In genomic region chr7:27219821-27220220, GRCh38 we compare ENCODE assay signal across 25 cellular contexts. TPM values are rescaled to one million over a fixed set of nuclear protein-coding genes. Genes with fewer than 3 reads are reported as not detected.
"Had no signal": no experiment of that assay in that cellular context is flagged by ENCODE, and none has a peak within 500 bp of the region (broad histone marks: within the 10 kb centered on the region; RNA-seq: fewer than 3 reads in every experiment).

No MANE protein-coding gene starts in this region.

- H3K79me2 ChIP-seq: hepatocyte, parathyroid adenoma had no signal

- H3K36me3 ChIP-seq: prostate gland, right lobe of liver, tibial artery, upper lobe of left lung, uterus had no signal

- DNase-seq: cortex of kidney; dorsolateral prefrontal cortex; effector CD8-positive, alpha-beta T cell; foreskin melanocyte; left colon; right lobe of liver; stimulated activated CD4-positive, alpha-beta T cell treated with anti-CD3 and anti-CD28 coated beads, Interleukin-4, amount 100 ng/mL, for 1 hour; stimulated activated CD8-positive, alpha-beta memory T cell treated with anti-CD3 and anti-CD28 coated beads, Interleukin-4, amount 100 ng/mL, for 48 hours; uterus had no signal

- H2AFZ ChIP-seq: hepatocyte, parathyroid adenoma had no signal

- H3K4me1 ChIP-seq: parathyroid adenoma, prostate gland, tibial artery, uterus had no signal

- H3K9ac ChIP-seq: parathyroid adenoma had no signal

- H3K4me2 ChIP-seq: hepatocyte had no signal

- H3K4me3 Mint-ChIP-seq: nephron; stimulated activated effector memory CD8-positive, alpha-beta T cell treated with anti-CD3 and anti-CD28 coated beads, Interleukin-12 subunit alpha, Interleukin-12 subunit beta, amount 100 ng/mL, for 72 hours; stimulated activated naive CD8-positive, alpha-beta T cell treated with anti-CD3 and anti-CD28 coated beads, Interleukin-15, Interleukin-2, amounts not matched to agents 100 ng/mL and 50 ng/mL, for 24 hours had no signal

- H3K27ac ChIP-seq: dorsolateral prefrontal cortex, hepatocyte, parathyroid adenoma, prostate gland, right lobe of liver, tibial artery, upper lobe of left lung, uterus had no signal

- ATAC-seq: left colon had no signal

- H3K4me3 ChIP-seq: dorsolateral prefrontal cortex, hepatocyte, prostate gland, right lobe of liver, tibial artery, upper lobe of left lung, uterus had no signal

- H3K27ac Mint-ChIP-seq: nephron; stimulated activated effector memory CD8-positive, alpha-beta T cell treated with anti-CD3 and anti-CD28 coated beads, Interleukin-12 subunit alpha, Interleukin-12 subunit beta, amount 100 ng/mL, for 72 hours; stimulated activated naive CD8-positive, alpha-beta T cell treated with anti-CD3 and anti-CD28 coated beads, Interleukin-15, Interleukin-2, amounts not matched to agents 100 ng/mL and 50 ng/mL, for 24 hours had no signal

- H3K36me3 Mint-ChIP-seq: stimulated activated effector memory CD8-positive, alpha-beta T cell treated with anti-CD3 and anti-CD28 coated beads, Interleukin-12 subunit alpha, Interleukin-12 subunit beta, amount 100 ng/mL, for 72 hours had no signal

- H3K9me3 Mint-ChIP-seq: stimulated activated effector memory CD8-positive, alpha-beta T cell treated with anti-CD3 and anti-CD28 coated beads, Interleukin-12 subunit alpha, Interleukin-12 subunit beta, amount 100 ng/mL, for 72 hours; stimulated activated naive CD8-positive, alpha-beta T cell treated with anti-CD3 and anti-CD28 coated beads, Interleukin-15, Interleukin-2, amounts not matched to agents 100 ng/mL and 50 ng/mL, for 24 hours had no signal

- H3K9me3 ChIP-seq: prostate gland, right lobe of liver, upper lobe of left lung, uterus had no signal

RNA-seq across cellular contexts. Expression of gene HOXA13, which starts 19.9 kb away (rescaled TPM):
- total RNA-seq: kidney epithelial cell, liver, lung microvascular endothelial cell, omental fat pad, right lobe of liver, temporal lobe, upper lobe of left lung had no signal
- polyA plus RNA-seq: esophagus had no signal

RNA-seq across cellular contexts. Expression of gene EVX1, which starts 22.8 kb away (rescaled TPM):
- total RNA-seq: kidney epithelial cell, liver, lung microvascular endothelial cell, mononuclear cell, omental fat pad, renal cortical epithelial cell, right lobe of liver, temporal lobe, upper lobe of left lung had no signal
- polyA plus RNA-seq: esophagus, liver had no signal

RNA-seq across cellular contexts. Expression of gene HOXA11, which starts 34.8 kb away (rescaled TPM):
- total RNA-seq: dorsolateral prefrontal cortex, liver, lung microvascular endothelial cell, mononuclear cell, omental fat pad, right lobe of liver, temporal lobe, upper lobe of left lung had no signal
- polyA plus RNA-seq: esophagus, liver had no signal

RNA-seq across cellular contexts. Expression of gene HOXA10, which starts 45.7 kb away (rescaled TPM):
- total RNA-seq: right lobe of liver, temporal lobe had no signal

RNA-seq across cellular contexts. Expression of gene HOXA9, which starts 54.5 kb away (rescaled TPM):
- total RNA-seq: dorsolateral prefrontal cortex had no signal
